Comparison of ENCODE assay signal across 8 cellular contexts in the genomic region with DNA sequence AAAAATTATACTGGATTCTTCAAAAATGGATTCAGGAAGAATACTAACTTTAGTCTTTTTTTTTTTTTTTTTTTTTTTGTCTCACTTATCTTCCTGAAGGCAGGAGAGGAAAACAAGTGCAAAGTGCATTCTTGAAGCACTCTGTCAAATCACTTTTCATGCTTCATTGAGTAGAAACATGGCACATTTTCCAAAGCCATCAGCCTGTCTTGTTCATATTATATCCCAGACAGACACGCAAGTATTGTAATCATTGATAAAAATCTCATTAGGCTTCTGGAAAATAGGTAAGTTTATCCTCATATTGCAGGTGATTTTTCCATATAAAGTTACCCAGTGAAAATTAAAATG. TPM values are rescaled to one million over a fixed set of nuclear protein-coding genes. Genes with fewer than 3 reads are reported as not detected.
DNase-seq lines count a peak whose midpoint lies in the region; ATAC-seq and TF ChIP-seq lines count a peak whose summit lies in the region.

No MANE protein-coding gene starts in this region.

- H3K27me3 ChIP-seq in CD8-positive, alpha-beta T cell (ENCODE audit: insufficient read depth, low read length): no peaks in the 10 kb centered on the region
- no peaks in the 10 kb centered on the region for H3K27me3 ChIP-seq in MM.1S (replicated peaks; ENCODE audit: insufficient read depth, low read length)
- no peaks in the 10 kb centered on the region for H3K27me3 ChIP-seq in effector memory CD4-positive, alpha-beta T cell (replicated peaks; ENCODE audit: control insufficient read depth, insufficient read depth, low read length, poor library complexity, severe bottlenecking)

- peaks cover 2% of the 10 kb centered on the region for H3K9me3 Mint-ChIP-seq in CD8-positive, alpha-beta T cell
- peaks cover 27% of the 10 kb centered on the region for H3K9me3 Mint-ChIP-seq in nephron progenitor cell

- H3F3A ChIP-seq in MM.1S (ENCODE audit: insufficient read depth, low read length): peaks cover 5% of the 10 kb centered on the region

- H3K36me3 ChIP-seq in CD8-positive, alpha-beta T cell (ENCODE audit: insufficient read depth, low read length): no peaks in the 10 kb centered on the region
- no peaks in the 10 kb centered on the region for H3K36me3 ChIP-seq in MM.1S (replicated peaks; ENCODE audit: insufficient read depth, low read length)
- H3K36me3 ChIP-seq in effector memory CD4-positive, alpha-beta T cell (ENCODE audit: control insufficient read depth, insufficient read depth, low read length): no peaks in the 10 kb centered on the region

- H3K4me2 ChIP-seq in MM.1S (ENCODE audit: low read depth, low read length): peak overlapping the region; percentile 79

- H3K9me3 ChIP-seq in CD8-positive, alpha-beta T cell (ENCODE audit: low read length): no peaks in the 10 kb centered on the region
- no peaks in the 10 kb centered on the region for H3K9me3 ChIP-seq in MM.1S (replicated peaks; ENCODE audit: insufficient read depth, low read length)
- no peaks in the 10 kb centered on the region for H3K9me3 ChIP-seq in effector memory CD4-positive, alpha-beta T cell (ENCODE audit: control insufficient read depth, low read length)

- H3K4me1 Mint-ChIP-seq in CD8-positive, alpha-beta T cell (ENCODE audit: low read depth): peaks cover 18% of the 10 kb centered on the region
- H3K4me1 Mint-ChIP-seq in nephron progenitor cell: peaks cover 30% of the 10 kb centered on the region

- H3K4me3 ChIP-seq in CD8-positive, alpha-beta T cell (ENCODE audit: low read depth, low read length): no peak overlapping the region
- peak overlapping the region; percentile 75 for H3K4me3 ChIP-seq in MM.1S (ENCODE audit: low read length)
- no peak overlapping the region for H3K4me3 ChIP-seq in effector memory CD4-positive, alpha-beta T cell (ENCODE audit: insufficient read depth, low read depth, low read length, poor library complexity, severe bottlenecking)

- H3K27ac ChIP-seq in CD8-positive, alpha-beta T cell (ENCODE audit: low read depth, low read length): no peak overlapping the region
- H3K27ac ChIP-seq in MM.1S (ENCODE audit: low read length): peak overlapping the region; percentile 60; the same call in 1 of the 2 replicates
- H3K27ac ChIP-seq in effector memory CD4-positive, alpha-beta T cell (ENCODE audit: insufficient read depth, low read length, poor library complexity, severe bottlenecking): peak overlapping the region; percentile 89

- no peaks in the 10 kb centered on the region for H4K20me1 ChIP-seq in MM.1S (ENCODE audit: insufficient read depth, low read length)

- TF ChIP-seq CTCF in CD8-positive, alpha-beta T cell (IDR thresholded peaks at IDR 0.05): no peak
- TF ChIP-seq CTCF in MM.1S (IDR thresholded peaks at IDR 0.05; ENCODE audit: low read length) (no peak), nephron progenitor cell (IDR thresholded peaks at IDR 0.05) (no peak)

- H3K4me1 ChIP-seq in CD8-positive, alpha-beta T cell (ENCODE audit: insufficient read depth, low read length): peaks cover 13% of the 10 kb centered on the region
- H3K4me1 ChIP-seq in MM.1S (ENCODE audit: low read length): peaks cover 10% of the 10 kb centered on the region; the same call in 1 of the 2 replicates
- peaks cover 14% of the 10 kb centered on the region for H3K4me1 ChIP-seq in effector memory CD4-positive, alpha-beta T cell (ENCODE audit: control insufficient read depth, insufficient read depth, low read length, poor library complexity, severe bottlenecking)

- H3K4me3 Mint-ChIP-seq in CD8-positive, alpha-beta T cell: peak overlapping the region; percentile 99
- peak overlapping the region; percentile 94 for H3K4me3 Mint-ChIP-seq in nephron progenitor cell

- ATAC-seq in CD8-positive, alpha-beta T cell: no peak

- POLR2A ChIA-PET in CD8-positive, alpha-beta T cell (lab: Charles Lee): interaction anchor here (0.7 to 1.6 kb wide), 2 partner anchors 188 to 900 kb away, joined by 4 to 5 read pairs; a partner anchor contains a TSS

- intact Hi-C loops in CD8-positive, alpha-beta T cell (cut with DNase I, micrococcal nuclease): loop anchor here (2.0 to 10.0 kb wide), 8 partner anchors 276 to 1979 kb away; a partner anchor contains a TSS

- H3K79me2 ChIP-seq in MM.1S (ENCODE audit: low read length): no peaks in the 10 kb centered on the region

- peak overlapping the region; percentile 62; the same call in 1 of the 2 replicates for H3K9ac ChIP-seq in MM.1S (ENCODE audit: low read length)

- no peak for DNase-seq in CD8-positive, alpha-beta T cell
- DNase-seq in MM.1S (no peak), nephron progenitor cell (no peak), H4 (ENCODE audit: low spot score) (no peak), SIG-M5 (lab: John Stamatoyannopoulos, UW) (no peak), ecto neural progenitor cell (ENCODE audit: low spot score) (no peak), pons (ENCODE audit: low spot score) (no peak)
- DNase-seq in effector memory CD4-positive, alpha-beta T cell: no peak

- H3K9me2 ChIP-seq in MM.1S (replicated peaks; ENCODE audit: insufficient read depth, low read length): no peaks in the 10 kb centered on the region

- CTCF ChIA-PET in CD8-positive, alpha-beta T cell (lab: Charles Lee): interaction anchor here (2.0 kb wide), 1 partner anchor 16 kb away, joined by 14 read pairs; no protein-coding TSS in a partner anchor

- no peaks in the 10 kb centered on the region for H3K27me3 Mint-ChIP-seq in CD8-positive, alpha-beta T cell (ENCODE audit: low read depth)
- no peaks in the 10 kb centered on the region for H3K27me3 Mint-ChIP-seq in nephron progenitor cell (ENCODE audit: low read depth, poor library complexity)

- H3K36me3 Mint-ChIP-seq in CD8-positive, alpha-beta T cell: peaks cover 13% of the 10 kb centered on the region
- H3K36me3 Mint-ChIP-seq in nephron progenitor cell (ENCODE audit: low read depth): peaks cover 38% of the 10 kb centered on the region

- H2AFZ ChIP-seq in MM.1S (ENCODE audit: low read length): peak overlapping the region; percentile 96; the same call in 1 of the 2 replicates

- no peak overlapping the region for H3K27ac Mint-ChIP-seq in CD8-positive, alpha-beta T cell
- peak overlapping the region; percentile 99 for H3K27ac Mint-ChIP-seq in nephron progenitor cell

RNA-seq across cellular contexts. Expression of a gene that starts 1.3 kb away (rescaled TPM):
- total RNA-seq in CD8-positive, alpha-beta T cell: under 1 TPM; 0.56 to 0.98 TPM
- total RNA-seq in H4 (2014; rRNA removed; shearing (Covaris generic)): 3.4 and 4.1 TPM in 2 replicates
